ENCODE assay signal across 1 cellular context in the genomic region with DNA sequence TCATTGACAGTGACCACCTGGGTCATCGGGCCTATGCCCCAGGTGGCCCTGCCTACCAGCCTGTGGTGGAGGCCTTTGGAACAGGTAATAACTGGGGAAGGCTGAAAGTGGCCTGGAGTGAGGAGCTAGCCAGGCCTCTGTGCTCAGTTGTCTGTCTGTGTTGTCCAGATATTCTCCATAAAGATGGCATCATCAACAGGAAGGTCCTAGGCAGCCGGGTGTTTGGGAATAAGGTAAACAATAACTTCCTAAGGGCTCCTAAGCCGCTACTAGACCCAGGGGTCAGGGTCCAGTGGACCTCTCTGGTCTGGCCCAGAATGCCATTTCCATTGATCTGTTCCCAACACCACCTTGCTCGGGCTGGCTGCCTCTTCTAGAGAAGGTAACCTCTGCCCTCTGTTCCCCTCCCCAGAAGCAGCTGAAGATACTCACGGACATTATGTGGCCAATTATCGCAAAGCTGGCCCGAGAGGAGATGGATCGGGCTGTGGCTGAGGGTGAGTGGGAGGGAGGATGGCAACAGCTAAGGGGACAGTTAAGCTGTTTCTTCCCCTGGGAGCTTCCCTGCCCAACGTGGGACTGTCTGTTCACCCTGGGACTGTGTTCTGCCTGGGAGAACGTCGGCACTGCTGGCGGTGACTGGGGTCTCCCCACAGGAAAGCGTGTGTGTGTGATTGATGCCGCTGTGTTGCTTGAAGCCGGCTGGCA.
TF ChIP-seq lines count a peak whose summit lies in the region.

No MANE protein-coding gene starts in this region.

TF ChIP-seq in HepG2, 621 proteins besides CTCF, POLR2A, EP300 and RAD21 (continued from another document and continues in another):
- TF ChIP-seq, protein P1, sequence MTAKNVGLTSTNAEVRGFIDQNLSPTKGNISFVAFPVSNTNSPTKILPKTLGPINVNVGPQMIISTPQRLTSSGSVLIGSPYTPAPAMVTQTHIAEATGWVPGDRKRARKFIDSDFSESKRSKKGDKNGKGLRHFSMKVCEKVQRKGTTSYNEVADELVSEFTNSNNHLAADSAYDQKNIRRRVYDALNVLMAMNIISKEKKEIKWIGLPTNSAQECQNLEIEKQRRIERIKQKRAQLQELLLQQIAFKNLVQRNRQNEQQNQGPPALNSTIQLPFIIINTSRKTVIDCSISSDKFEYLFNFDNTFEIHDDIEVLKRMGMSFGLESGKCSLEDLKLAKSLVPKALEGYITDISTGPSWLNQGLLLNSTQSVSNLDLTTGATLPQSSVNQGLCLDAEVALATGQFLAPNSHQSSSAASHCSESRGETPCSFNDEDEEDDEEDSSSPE (CRISPR knock-in tag; IDR thresholded peaks at IDR 0.05): no peak; the same call in none of the 2 replicates
- peak; percentile 49; the same call in 1 of the 2 replicates for TF ChIP-seq POLR2AphosphoS5 (IDR thresholded peaks at IDR 0.05; ENCODE audit: low read depth, low read length)
- peak; percentile 60 for TF ChIP-seq TARDBP (CRISPR knock-in tag; IDR thresholded peaks at IDR 0.05)
- TF ChIP-seq FOXO1 (CRISPR knock-in tag; IDR thresholded peaks at IDR 0.05): peak; percentile 87
- TF ChIP-seq ZSCAN21 (CRISPR knock-in tag; IDR thresholded peaks at IDR 0.05; ENCODE audit: borderline replicate concordance): no peak
- no peak for TF ChIP-seq RELA (CRISPR knock-in tag; IDR thresholded peaks at IDR 0.05)
- TF ChIP-seq KLF9 (CRISPR knock-in tag; IDR thresholded peaks at IDR 0.05; ENCODE audit: low read depth): 0 out of 2 replicates have a peak, but pooled peaks have one; percentile 66
- no peak for TF ChIP-seq ZFP36L2 (CRISPR knock-in tag; IDR thresholded peaks at IDR 0.05)
- no peak for TF ChIP-seq ZNF781 (CRISPR knock-in tag; IDR thresholded peaks at IDR 0.05; ENCODE audit: borderline replicate concordance, not compliant biosample characterization)
- peak; percentile 79 for TF ChIP-seq FOXK1 (CRISPR knock-in tag; IDR thresholded peaks at IDR 0.05; ENCODE audit: borderline replicate concordance, low read depth)
- TF ChIP-seq SALL1 (CRISPR knock-in tag; IDR thresholded peaks at IDR 0.05): peak; percentile 93
- no peak for TF ChIP-seq ZBTB46 (CRISPR knock-in tag; IDR thresholded peaks at IDR 0.05; ENCODE audit: borderline replicate concordance)
- no peak for TF ChIP-seq GZF1 (CRISPR knock-in tag; IDR thresholded peaks at IDR 0.05)
- TF ChIP-seq GATA4 (IDR thresholded peaks at IDR 0.05; ENCODE audit: borderline replicate concordance, low read depth): no peak
- peak; percentile 51; the same call in 1 of the 2 replicates for TF ChIP-seq KAT7 (CRISPR knock-in tag; IDR thresholded peaks at IDR 0.05; ENCODE audit: borderline replicate concordance)
- no peak for TF ChIP-seq ZNF660 (CRISPR knock-in tag; IDR thresholded peaks at IDR 0.05; ENCODE audit: borderline replicate concordance, low read depth)
- 0 out of 2 replicates have a peak, but pooled peaks have one; percentile 14 for TF ChIP-seq ZNF441 (CRISPR knock-in tag; IDR thresholded peaks at IDR 0.05; ENCODE audit: borderline replicate concordance)
- no peak; the same call in 1 of the 2 replicates for TF ChIP-seq ZNF280D (CRISPR knock-in tag; IDR thresholded peaks at IDR 0.05)
- TF ChIP-seq HMG20B (CRISPR knock-in tag; conservative IDR thresholded peaks at IDR 0.05): peak; percentile 80
- no peak for TF ChIP-seq ATF6 (CRISPR knock-in tag; conservative IDR thresholded peaks at IDR 0.05)
- peak; percentile 31; the same call in 1 of the 2 replicates for TF ChIP-seq ZNF430 (CRISPR knock-in tag; IDR thresholded peaks at IDR 0.05)
- TF ChIP-seq ZNF550 (CRISPR knock-in tag; IDR thresholded peaks at IDR 0.05; ENCODE audit: borderline replicate concordance): no peak
- TF ChIP-seq, protein P2, sequence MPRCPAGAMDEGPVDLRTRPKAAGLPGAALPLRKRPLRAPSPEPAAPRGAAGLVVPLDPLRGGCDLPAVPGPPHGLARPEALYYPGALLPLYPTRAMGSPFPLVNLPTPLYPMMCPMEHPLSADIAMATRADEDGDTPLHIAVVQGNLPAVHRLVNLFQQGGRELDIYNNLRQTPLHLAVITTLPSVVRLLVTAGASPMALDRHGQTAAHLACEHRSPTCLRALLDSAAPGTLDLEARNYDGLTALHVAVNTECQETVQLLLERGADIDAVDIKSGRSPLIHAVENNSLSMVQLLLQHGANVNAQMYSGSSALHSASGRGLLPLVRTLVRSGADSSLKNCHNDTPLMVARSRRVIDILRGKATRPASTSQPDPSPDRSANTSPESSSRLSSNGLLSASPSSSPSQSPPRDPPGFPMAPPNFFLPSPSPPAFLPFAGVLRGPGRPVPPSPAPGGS (CRISPR knock-in tag; IDR thresholded peaks at IDR 0.05): no peak
- no peak for TF ChIP-seq EHMT2 (IDR thresholded peaks at IDR 0.05; ENCODE audit: borderline replicate concordance, low read depth, low read length)
- peak; percentile 21; the same call in 1 of the 2 replicates for TF ChIP-seq ZNF264 (CRISPR knock-in tag; IDR thresholded peaks at IDR 0.05)
- TF ChIP-seq MYNN (CRISPR knock-in tag; IDR thresholded peaks at IDR 0.05; ENCODE audit: low read depth): no peak; the same call in 1 of the 2 replicates
- no peak for TF ChIP-seq ZNF354B (CRISPR knock-in tag; IDR thresholded peaks at IDR 0.05)
- TF ChIP-seq PCBP1 (IDR thresholded peaks at IDR 0.05; ENCODE audit: borderline replicate concordance, low read depth, low read length): 0 out of 2 replicates have a peak, but pooled peaks have one; percentile 2
- no peak for TF ChIP-seq SETDB1 (CRISPR knock-in tag; IDR thresholded peaks at IDR 0.05; ENCODE audit: borderline replicate concordance)
- TF ChIP-seq TP53 (CRISPR knock-in tag; conservative IDR thresholded peaks at IDR 0.05): no peak
- no peak for TF ChIP-seq U2AF2 (IDR thresholded peaks at IDR 0.05; ENCODE audit: low read depth, low read length)
- no peak for TF ChIP-seq ZNF451 (CRISPR knock-in tag; IDR thresholded peaks at IDR 0.05)
- no peak for TF ChIP-seq EZH2 (conservative IDR thresholded peaks at IDR 0.05; ENCODE audit: low read depth, low read length)
- peak; percentile 68 for TF ChIP-seq POGZ (CRISPR knock-in tag; IDR thresholded peaks at IDR 0.05)
- TF ChIP-seq ZNF749 (CRISPR knock-in tag; IDR thresholded peaks at IDR 0.05; ENCODE audit: borderline replicate concordance): no peak
- no peak for TF ChIP-seq FOXA1 (IDR thresholded peaks at IDR 0.05)
- TF ChIP-seq FOXA1 (CRISPR knock-in tag; IDR thresholded peaks at IDR 0.05): peak; percentile 46; the same call in 1 of the 2 replicates
- TF ChIP-seq ATF2 (CRISPR knock-in tag; IDR thresholded peaks at IDR 0.05): peak; percentile 37; the same call in 1 of the 2 replicates
- TF ChIP-seq PBX3 (CRISPR knock-in tag; IDR thresholded peaks at IDR 0.05; ENCODE audit: borderline replicate concordance): no peak
- 0 out of 2 replicates have a peak, but pooled peaks have one; percentile 43 for TF ChIP-seq SIN3A (IDR thresholded peaks at IDR 0.05; ENCODE audit: borderline replicate concordance, low read depth, low read length)
- TF ChIP-seq ZNF263 (CRISPR knock-in tag; IDR thresholded peaks at IDR 0.05): no peak
- TF ChIP-seq CREM (IDR thresholded peaks at IDR 0.05): peak; percentile 53; the same call in 1 of the 2 replicates
- TF ChIP-seq CREM (CRISPR knock-in tag; IDR thresholded peaks at IDR 0.05): no peak
- TF ChIP-seq ZNF770 (CRISPR knock-in tag; IDR thresholded peaks at IDR 0.05): no peak
- TF ChIP-seq YEATS2 (CRISPR knock-in tag; IDR thresholded peaks at IDR 0.05; ENCODE audit: borderline replicate concordance): peak; percentile 53; the same call in 1 of the 2 replicates
- peak; percentile 74 for TF ChIP-seq SAP130 (CRISPR knock-in tag; IDR thresholded peaks at IDR 0.05; ENCODE audit: low read depth)
- no peak for TF ChIP-seq STAG1 (CRISPR knock-in tag; IDR thresholded peaks at IDR 0.05)
- no peak for TF ChIP-seq ZNF816 (CRISPR knock-in tag; IDR thresholded peaks at IDR 0.05; ENCODE audit: borderline replicate concordance)
- TF ChIP-seq ZNF724P (CRISPR knock-in tag; IDR thresholded peaks at IDR 0.05; ENCODE audit: borderline replicate concordance): no peak
